ENCODE assay signal across 2 cellular contexts in the genomic region with DNA sequence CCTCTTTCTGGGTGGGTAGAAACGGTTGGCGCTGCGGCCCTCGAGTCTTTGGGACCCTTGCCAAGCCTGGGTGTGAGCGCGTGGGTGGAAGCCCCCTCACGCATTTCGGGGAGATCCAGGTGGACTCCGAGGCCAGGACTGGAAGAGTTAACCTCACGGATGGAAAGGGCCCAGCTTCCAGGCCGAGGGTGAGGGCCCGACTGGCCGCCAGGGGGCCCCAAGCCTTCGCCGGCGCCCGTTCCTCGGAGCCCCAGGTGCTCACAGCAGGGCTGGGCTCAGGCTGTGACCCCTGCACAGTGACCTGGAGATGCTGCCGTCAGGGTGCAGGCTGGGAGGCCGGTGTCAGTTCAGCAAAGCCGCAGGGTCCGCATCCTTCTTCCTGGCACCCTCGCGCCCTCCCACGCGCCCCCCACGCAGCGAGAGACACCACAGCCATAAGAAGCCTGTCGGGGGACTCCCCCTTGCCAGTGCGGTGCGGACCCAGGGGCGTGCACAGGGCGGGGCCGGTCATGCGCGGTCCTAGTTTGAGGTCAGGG.
TF ChIP-seq lines count a peak whose summit lies in the region.

No MANE protein-coding gene starts in this region.

TF ChIP-seq in GM23338, 12 proteins besides CTCF, POLR2A, EP300 and RAD21 (continued from another document):
- TF ChIP-seq, protein P1, sequence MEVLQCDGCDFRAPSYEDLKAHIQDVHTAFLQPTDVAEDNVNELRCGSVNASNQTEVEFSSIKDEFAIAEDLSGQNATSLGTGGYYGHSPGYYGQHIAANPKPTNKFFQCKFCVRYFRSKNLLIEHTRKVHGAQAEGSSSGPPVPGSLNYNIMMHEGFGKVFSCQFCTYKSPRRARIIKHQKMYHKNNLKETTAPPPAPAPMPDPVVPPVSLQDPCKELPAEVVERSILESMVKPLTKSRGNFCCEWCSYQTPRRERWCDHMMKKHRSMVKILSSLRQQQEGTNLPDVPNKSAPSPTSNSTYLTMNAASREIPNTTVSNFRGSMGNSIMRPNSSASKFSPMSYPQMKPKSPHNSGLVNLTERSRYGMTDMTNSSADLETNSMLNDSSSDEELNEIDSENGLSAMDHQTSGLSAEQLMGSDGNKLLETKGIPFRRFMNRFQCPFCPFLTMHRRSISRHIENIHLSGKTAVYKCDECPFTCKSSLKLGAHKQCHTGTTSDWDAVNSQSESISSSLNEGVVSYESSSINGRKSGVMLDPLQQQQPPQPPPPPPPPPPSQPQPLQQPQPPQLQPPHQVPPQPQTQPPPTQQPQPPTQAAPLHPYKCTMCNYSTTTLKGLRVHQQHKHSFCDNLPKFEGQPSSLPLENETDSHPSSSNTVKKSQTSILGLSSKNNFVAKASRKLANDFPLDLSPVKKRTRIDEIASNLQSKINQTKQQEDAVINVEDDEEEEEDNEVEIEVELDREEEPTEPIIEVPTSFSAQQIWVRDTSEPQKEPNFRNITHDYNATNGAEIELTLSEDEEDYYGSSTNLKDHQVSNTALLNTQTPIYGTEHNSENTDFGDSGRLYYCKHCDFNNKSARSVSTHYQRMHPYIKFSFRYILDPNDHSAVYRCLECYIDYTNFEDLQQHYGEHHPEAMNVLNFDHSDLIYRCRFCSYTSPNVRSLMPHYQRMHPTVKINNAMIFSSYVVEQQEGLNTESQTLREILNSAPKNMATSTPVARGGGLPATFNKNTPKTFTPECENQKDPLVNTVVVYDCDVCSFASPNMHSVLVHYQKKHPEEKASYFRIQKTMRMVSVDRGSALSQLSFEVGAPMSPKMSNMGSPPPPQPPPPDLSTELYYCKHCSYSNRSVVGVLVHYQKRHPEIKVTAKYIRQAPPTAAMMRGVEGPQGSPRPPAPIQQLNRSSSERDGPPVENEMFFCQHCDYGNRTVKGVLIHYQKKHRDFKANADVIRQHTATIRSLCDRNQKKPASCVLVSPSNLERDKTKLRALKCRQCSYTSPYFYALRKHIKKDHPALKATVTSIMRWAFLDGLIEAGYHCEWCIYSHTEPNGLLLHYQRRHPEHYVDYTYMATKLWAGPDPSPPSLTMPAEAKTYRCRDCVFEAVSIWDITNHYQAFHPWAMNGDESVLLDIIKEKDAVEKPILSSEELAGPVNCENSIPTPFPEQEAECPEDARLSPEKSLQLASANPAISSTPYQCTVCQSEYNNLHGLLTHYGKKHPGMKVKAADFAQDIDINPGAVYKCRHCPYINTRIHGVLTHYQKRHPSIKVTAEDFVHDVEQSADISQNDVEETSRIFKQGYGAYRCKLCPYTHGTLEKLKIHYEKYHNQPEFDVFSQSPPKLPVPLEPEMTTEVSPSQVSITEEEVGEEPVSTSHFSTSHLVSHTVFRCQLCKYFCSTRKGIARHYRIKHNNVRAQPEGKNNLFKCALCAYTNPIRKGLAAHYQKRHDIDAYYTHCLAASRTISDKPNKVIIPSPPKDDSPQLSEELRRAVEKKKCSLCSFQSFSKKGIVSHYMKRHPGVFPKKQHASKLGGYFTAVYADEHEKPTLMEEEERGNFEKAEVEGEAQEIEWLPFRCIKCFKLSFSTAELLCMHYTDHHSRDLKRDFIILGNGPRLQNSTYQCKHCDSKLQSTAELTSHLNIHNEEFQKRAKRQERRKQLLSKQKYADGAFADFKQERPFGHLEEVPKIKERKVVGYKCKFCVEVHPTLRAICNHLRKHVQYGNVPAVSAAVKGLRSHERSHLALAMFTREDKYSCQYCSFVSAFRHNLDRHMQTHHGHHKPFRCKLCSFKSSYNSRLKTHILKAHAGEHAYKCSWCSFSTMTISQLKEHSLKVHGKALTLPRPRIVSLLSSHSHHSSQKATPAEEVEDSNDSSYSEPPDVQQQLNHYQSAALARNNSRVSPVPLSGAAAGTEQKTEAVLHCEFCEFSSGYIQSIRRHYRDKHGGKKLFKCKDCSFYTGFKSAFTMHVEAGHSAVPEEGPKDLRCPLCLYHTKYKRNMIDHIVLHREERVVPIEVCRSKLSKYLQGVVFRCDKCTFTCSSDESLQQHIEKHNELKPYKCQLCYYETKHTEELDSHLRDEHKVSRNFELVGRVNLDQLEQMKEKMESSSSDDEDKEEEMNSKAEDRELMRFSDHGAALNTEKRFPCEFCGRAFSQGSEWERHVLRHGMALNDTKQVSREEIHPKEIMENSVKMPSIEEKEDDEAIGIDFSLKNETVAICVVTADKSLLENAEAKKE (CRISPR knock-in tag; IDR thresholded peaks at IDR 0.05): no peak
- TF ChIP-seq ZNF114 (CRISPR knock-in tag; IDR thresholded peaks at IDR 0.05) (no peak), CREB1 (CRISPR knock-in tag; IDR thresholded peaks at IDR 0.05; ENCODE audit: low read depth) (0 out of 2 replicates have a peak, but pooled peaks have one; percentile 36), ZNF331 (CRISPR knock-in tag; IDR thresholded peaks at IDR 0.05; ENCODE audit: low read depth) (no peak), STAT1 (IDR thresholded peaks at IDR 0.05; ENCODE audit: unreplicated experiment) (no peak)
- TF ChIP-seq, protein P2, sequence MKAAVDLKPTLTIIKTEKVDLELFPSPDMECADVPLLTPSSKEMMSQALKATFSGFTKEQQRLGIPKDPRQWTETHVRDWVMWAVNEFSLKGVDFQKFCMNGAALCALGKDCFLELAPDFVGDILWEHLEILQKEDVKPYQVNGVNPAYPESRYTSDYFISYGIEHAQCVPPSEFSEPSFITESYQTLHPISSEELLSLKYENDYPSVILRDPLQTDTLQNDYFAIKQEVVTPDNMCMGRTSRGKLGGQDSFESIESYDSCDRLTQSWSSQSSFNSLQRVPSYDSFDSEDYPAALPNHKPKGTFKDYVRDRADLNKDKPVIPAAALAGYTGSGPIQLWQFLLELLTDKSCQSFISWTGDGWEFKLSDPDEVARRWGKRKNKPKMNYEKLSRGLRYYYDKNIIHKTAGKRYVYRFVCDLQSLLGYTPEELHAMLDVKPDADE (IDR thresholded peaks at IDR 0.05): no peak
TF ChIP-seq in GM23338: peak in this region for 2.

TF ChIP-seq in WTC11, 78 proteins besides CTCF, POLR2A, EP300 and RAD21 (continues in another document):
- TF ChIP-seq, protein P3, sequence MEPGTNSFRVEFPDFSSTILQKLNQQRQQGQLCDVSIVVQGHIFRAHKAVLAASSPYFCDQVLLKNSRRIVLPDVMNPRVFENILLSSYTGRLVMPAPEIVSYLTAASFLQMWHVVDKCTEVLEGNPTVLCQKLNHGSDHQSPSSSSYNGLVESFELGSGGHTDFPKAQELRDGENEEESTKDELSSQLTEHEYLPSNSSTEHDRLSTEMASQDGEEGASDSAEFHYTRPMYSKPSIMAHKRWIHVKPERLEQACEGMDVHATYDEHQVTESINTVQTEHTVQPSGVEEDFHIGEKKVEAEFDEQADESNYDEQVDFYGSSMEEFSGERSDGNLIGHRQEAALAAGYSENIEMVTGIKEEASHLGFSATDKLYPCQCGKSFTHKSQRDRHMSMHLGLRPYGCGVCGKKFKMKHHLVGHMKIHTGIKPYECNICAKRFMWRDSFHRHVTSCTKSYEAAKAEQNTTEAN (CRISPR knock-in tag; IDR thresholded peaks at IDR 0.05): no peak
- TF ChIP-seq NR3C1 (CRISPR knock-in tag; conservative IDR thresholded peaks at IDR 0.05; ENCODE audit: low read depth) (no peak), NFE2L1 (CRISPR knock-in tag; IDR thresholded peaks at IDR 0.05) (no peak), FOXK1 (CRISPR knock-in tag; IDR thresholded peaks at IDR 0.05) (0 out of 2 replicates have a peak, but pooled peaks have one; percentile 27), FOXP1 (CRISPR knock-in tag; IDR thresholded peaks at IDR 0.05; ENCODE audit: borderline replicate concordance) (peak; percentile 53; the same call in 1 of the 2 replicates), ZNF532 (CRISPR knock-in tag; IDR thresholded peaks at IDR 0.05; ENCODE audit: borderline replicate concordance) (no peak), ZNF416 (CRISPR knock-in tag; IDR thresholded peaks at IDR 0.05) (0 out of 2 replicates have a peak, but pooled peaks have one; percentile 14), ZNF121 (CRISPR knock-in tag; IDR thresholded peaks at IDR 0.05) (0 out of 2 replicates have a peak, but pooled peaks have one; percentile 28), ERG (CRISPR knock-in tag; IDR thresholded peaks at IDR 0.05) (no peak), SOX15 (CRISPR knock-in tag; IDR thresholded peaks at IDR 0.05) (no peak), MXD4 (CRISPR knock-in tag; IDR thresholded peaks at IDR 0.05; ENCODE audit: borderline replicate concordance) (no peak), IRF1 (CRISPR knock-in tag; IDR thresholded peaks at IDR 0.05) (no peak), HMGXB4 (CRISPR knock-in tag; IDR thresholded peaks at IDR 0.05) (peak; percentile 59)
- TF ChIP-seq, protein P4, sequence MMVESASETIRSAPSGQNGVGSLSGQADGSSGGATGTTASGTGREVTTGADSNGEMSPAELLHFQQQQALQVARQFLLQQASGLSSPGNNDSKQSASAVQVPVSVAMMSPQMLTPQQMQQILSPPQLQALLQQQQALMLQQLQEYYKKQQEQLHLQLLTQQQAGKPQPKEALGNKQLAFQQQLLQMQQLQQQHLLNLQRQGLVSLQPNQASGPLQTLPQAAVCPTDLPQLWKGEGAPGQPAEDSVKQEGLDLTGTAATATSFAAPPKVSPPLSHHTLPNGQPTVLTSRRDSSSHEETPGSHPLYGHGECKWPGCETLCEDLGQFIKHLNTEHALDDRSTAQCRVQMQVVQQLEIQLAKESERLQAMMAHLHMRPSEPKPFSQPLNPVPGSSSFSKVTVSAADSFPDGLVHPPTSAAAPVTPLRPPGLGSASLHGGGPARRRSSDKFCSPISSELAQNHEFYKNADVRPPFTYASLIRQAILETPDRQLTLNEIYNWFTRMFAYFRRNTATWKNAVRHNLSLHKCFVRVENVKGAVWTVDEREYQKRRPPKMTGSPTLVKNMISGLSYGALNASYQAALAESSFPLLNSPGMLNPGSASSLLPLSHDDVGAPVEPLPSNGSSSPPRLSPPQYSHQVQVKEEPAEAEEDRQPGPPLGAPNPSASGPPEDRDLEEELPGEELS (CRISPR knock-in tag; IDR thresholded peaks at IDR 0.05): no peak
